19 cellular contexts compared by ENCODE assay signal in the genomic region with DNA sequence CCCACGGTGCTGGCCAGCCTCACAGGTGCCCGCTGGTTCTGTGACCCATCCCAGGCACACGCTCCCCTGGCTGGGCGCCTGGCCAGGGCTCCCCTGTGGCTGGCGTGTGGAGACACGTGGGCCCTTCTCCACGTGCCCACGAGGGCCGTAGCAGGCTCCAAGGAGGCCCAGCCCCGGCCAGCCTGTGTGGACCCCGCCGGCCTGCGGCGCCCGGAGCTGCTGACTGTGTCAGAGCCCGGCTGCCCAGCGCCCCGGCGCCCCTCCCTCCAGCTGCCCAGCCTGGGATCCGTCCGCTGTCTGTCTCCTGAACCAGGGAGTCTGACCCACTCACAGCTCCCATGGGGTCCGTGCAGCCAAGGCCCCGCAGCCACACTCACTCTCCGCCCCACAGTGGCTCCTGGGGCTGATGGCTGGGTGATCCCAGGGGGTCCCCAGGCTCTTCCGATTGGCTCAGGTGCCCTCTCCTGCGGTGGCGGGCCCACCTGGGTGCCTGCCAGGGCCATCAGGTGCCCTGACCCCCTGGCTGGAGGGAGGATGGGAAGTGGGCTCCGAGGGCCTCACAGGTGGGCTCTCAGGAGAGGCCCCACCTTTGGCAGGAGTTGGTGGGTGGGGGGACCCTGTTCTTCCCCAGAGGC. TPM values are rescaled to one million over a fixed set of nuclear protein-coding genes. Genes with fewer than 3 reads are reported as not detected.
DNase-seq lines count a peak whose midpoint lies in the region; ATAC-seq, FAIRE-seq and TF ChIP-seq lines count a peak whose summit lies in the region.
"Had no signal": no experiment of that assay in that cellular context is flagged by ENCODE, and none has a peak within 500 bp of the region (broad histone marks: within the 10 kb centered on the region; RNA-seq: fewer than 3 reads in every experiment).

No MANE protein-coding gene starts in this region.

- WGBS in HepG2 (ENCODE audit: low lambda C conversion rate), result 96% methylated on average over 13 of the region's 28 CpGs
- 54% methylated on average over 2 of the region's 28 CpGs for WGBS in right lobe of liver (ENCODE audit: insufficient coverage, low coverage, low lambda C conversion rate, missing lambda C conversion rate)
- WGBS in mesenchymal stem cell, result 95% methylated on average over 28 of the region's 28 CpGs

- no peaks in the 10 kb centered on the region for H3K27me3 Mint-ChIP-seq in osteocyte (ENCODE audit: unreplicated experiment)

- peak overlapping the region; percentile 30 for H4K91ac ChIP-seq in mesenchymal stem cell (ENCODE audit: low read length)

- no peak overlapping the region for H3K4me3 Mint-ChIP-seq in osteocyte (ENCODE audit: unreplicated experiment)

- H3K23ac ChIP-seq in mesenchymal stem cell (ENCODE audit: low read length in 2 of 2), result no peak overlapping the region

- H2AK5ac ChIP-seq in mesenchymal stem cell (ENCODE audit: low read length, severe bottlenecking), result no peak overlapping the region

- no peak overlapping the region for H3K27ac ChIP-seq in HepG2 (ENCODE audit: extremely low read length, insufficient read depth, low read length)
- no peak overlapping the region for H3K27ac ChIP-seq in right lobe of liver
- H3K27ac ChIP-seq in Panc1 (ENCODE audit: low read length), result peak overlapping the region; percentile 42
- no peak overlapping the region for H3K27ac ChIP-seq in mesenchymal stem cell (ENCODE audit: low read length, poor library complexity, severe bottlenecking)
- H3K27ac ChIP-seq: GM23248 had no signal

- no peak overlapping the region for H2BK15ac ChIP-seq in mesenchymal stem cell (ENCODE audit: low read depth, poor library complexity, severe bottlenecking)

- H2BK120ac ChIP-seq in mesenchymal stem cell (ENCODE audit: low read depth, low read length), result no peak overlapping the region

- TF ChIP-seq POLR2A in HepG2 (IDR thresholded peaks at IDR 0.05; ENCODE audit: insufficient read depth in 1 of 2, low read depth in 2 of 2, low read length in 2 of 2), result no peak
- no peak for TF ChIP-seq POLR2A in right lobe of liver (IDR thresholded peaks at IDR 0.05)

- FAIRE-seq in HepG2 (lab: Jason Lieb, UNC), result no peak

- H3K27me3 ChIP-seq in HepG2 (ENCODE audit: control insufficient read depth in 1 of 2, insufficient read depth in 2 of 2, low read length in 2 of 2), result no peaks in the 10 kb centered on the region
- H3K27me3 ChIP-seq in right lobe of liver, result no peaks in the 10 kb centered on the region
- no peaks in the 10 kb centered on the region for H3K27me3 ChIP-seq in Panc1 (ENCODE audit: control insufficient read depth, insufficient read depth, low read length)
- H3K27me3 ChIP-seq in mesenchymal stem cell (ENCODE audit: control insufficient read depth in 1 of 2, insufficient read depth in 1 of 2, low read length in 2 of 2), result no peaks in the 10 kb centered on the region

- TF ChIP-seq RAD21 in HepG2 (CRISPR knock-in tag; IDR thresholded peaks at IDR 0.05), result no peak

- in situ Hi-C loops in HepG2 (cut with HindIII; ENCODE audit: extremely low pct_ligation_motif_present, low pct_unique_long_range_greater_than_20kb), result no loop called here
- in situ Hi-C loops in Panc1 (cut with HindIII; ENCODE audit: low pct_unique_long_range_greater_than_20kb, low sequenced_read_pairs), result no loop called here

- H3K9ac ChIP-seq in HepG2 (ENCODE audit: insufficient read depth, low read depth, low read length) (no peak overlapping the region), mesenchymal stem cell (ENCODE audit: low read length) (no peak overlapping the region)
- H3K9ac ChIP-seq: GM23248 had no signal

- H3K36me3 ChIP-seq in HepG2 (replicated peaks in 1 of 2; ENCODE audit: control insufficient read depth in 1 of 2, insufficient read depth in 2 of 2, low read length in 2 of 2) (peaks cover 8 to 10% of the 10 kb centered on the region in 2 experiments; a peak in 4 of 5 replicates), right lobe of liver (peaks cover 0 to 5% (median 2%) of the 10 kb centered on the region in 4 donors), Panc1 (ENCODE audit: control insufficient read depth, insufficient read depth, low read length) (no peaks in the 10 kb centered on the region), mesenchymal stem cell (ENCODE audit: control insufficient read depth in 1 of 2, insufficient read depth in 2 of 2, low read depth in 1 of 2, low read length in 2 of 2) (peaks cover 4 to 93% of the 10 kb centered on the region in 2 experiments)

- H2AFZ ChIP-seq in HepG2 (ENCODE audit: low read length) (no peak overlapping the region), mesenchymal stem cell (ENCODE audit: low read depth, low read length) (no peak overlapping the region)
- H2AFZ ChIP-seq: GM23248 had no signal

- TF ChIP-seq CTCF in HepG2 (CRISPR knock-in tag; IDR thresholded peaks at IDR 0.05) (no peak), right lobe of liver (IDR thresholded peaks at IDR 0.05) (no peak), Panc1 (IDR thresholded peaks at IDR 0.05) (no peak), osteocyte (IDR thresholded peaks at IDR 0.05) (no peak)

- POLR2A ChIA-PET in HepG2 (lab: Yijun Ruan, JAX), result interaction anchor here (1.3 kb wide), 1 partner anchor 9 kb away, joined by 4 read pairs; a partner anchor contains a TSS
- POLR2A ChIA-PET in Panc1 (lab: Charles Lee), result no interaction called here

- TF ChIP-seq EP300 in HepG2 (IDR thresholded peaks at IDR 0.05; ENCODE audit: low read depth in 2 of 2, low read length in 2 of 2) (no peak), HepG2 (CRISPR knock-in tag; IDR thresholded peaks at IDR 0.05; ENCODE audit: borderline replicate concordance) (no peak)

- ATAC-seq in HepG2 (no peak), right lobe of liver (no peak), Panc1 (no peak), GM19452 (IDR thresholded peaks at IDR 0.05; ENCODE audit: unreplicated experiment) (no peak)
- ATAC-seq: SK-N-SH treated with all-trans-retinoic acid at 6 μM for 48 hours had no signal

- no peaks in the 10 kb centered on the region for H4K20me1 ChIP-seq in HepG2 (ENCODE audit: insufficient read depth, low read length)

- H3K79me2 ChIP-seq in HepG2 (ENCODE audit: insufficient read depth, low read length), result no peaks in the 10 kb centered on the region

- H2BK12ac ChIP-seq in mesenchymal stem cell (ENCODE audit: low read length in 2 of 2), result no peak overlapping the region

- H3K4me2 ChIP-seq in HepG2 (ENCODE audit: low read depth, low read length) (no peak overlapping the region), mesenchymal stem cell (ENCODE audit: low read length, poor library complexity, severe bottlenecking) (no peak overlapping the region)

- BruUV-seq in HepG2 (replicated peaks; lab: Mats Ljungman, UMichigan) (no TSS peak), Panc1 (replicated peaks; lab: Mats Ljungman, UMichigan) (no TSS peak)

- H3K14ac ChIP-seq in mesenchymal stem cell (ENCODE audit: low read length in 2 of 2), result no peak overlapping the region

- H3K4me1 ChIP-seq in HepG2 (ENCODE audit: insufficient read depth, low read length) (no peaks in the 10 kb centered on the region), right lobe of liver (no peaks in the 10 kb centered on the region), Panc1 (ENCODE audit: control insufficient read depth, insufficient read depth, low read length) (peaks cover 48% of the 10 kb centered on the region), mesenchymal stem cell (ENCODE audit: control insufficient read depth, insufficient read depth, low read depth, low read length) (no peaks in the 10 kb centered on the region)

- DNase-seq in HepG2 (ENCODE audit: low spot score) (no peak), right lobe of liver (no peak), Panc1 (ENCODE audit: low read depth, low spot score) (no peak), mesenchymal stem cell (peak; percentile 12), iPS-NIHi7 (ENCODE audit: extremely low spot score) (no peak), osteocyte (ENCODE audit: extremely low spot score, unreplicated experiment) (no peak)
- DNase-seq: C1 segment of cervical spinal cord, DMS79 treated with DMSO at 0.1 percent for 48 hours, GM23248, HCEC 1CT, NCI-H1105, NCI-H1694, NCI-H510A, NCI-H748 treated with DMSO at 0.1 percent for 48 hours, RPMI8226, SIG-M5 had no signal

- CTCF ChIA-PET in HepG2 (lab: Yijun Ruan, JAX; ENCODE audit: low intra/inter-chr PET ratio, low total read pairs), result no interaction called here
- CTCF ChIA-PET in Panc1 (lab: Charles Lee), result no interaction called here

- no peak overlapping the region for H3K4me3 ChIP-seq in HepG2 (replicated peaks in 1 of 3; ENCODE audit: insufficient read depth in 1 of 3, low read depth in 2 of 3, low read length in 3 of 3)
- H3K4me3 ChIP-seq in right lobe of liver, result no peak overlapping the region
- H3K4me3 ChIP-seq in Panc1 (ENCODE audit: low read depth in 2 of 2, low read length in 2 of 2), result no peak overlapping the region
- no peak overlapping the region for H3K4me3 ChIP-seq in mesenchymal stem cell (ENCODE audit: insufficient read depth in 1 of 2, low read depth in 1 of 2, low read length in 2 of 2)
- H3K4me3 ChIP-seq: GM23248 had no signal

- H4K8ac ChIP-seq in mesenchymal stem cell (ENCODE audit: low read length), result no peak overlapping the region

- no peak overlapping the region for H3K18ac ChIP-seq in mesenchymal stem cell (ENCODE audit: low read depth in 1 of 2, low read length in 2 of 2)

- no peaks in the 10 kb centered on the region for H3K4me1 Mint-ChIP-seq in osteocyte (ENCODE audit: unreplicated experiment)

- H3K9me3 ChIP-seq in HepG2 (ENCODE audit: low read length) (no peaks in the 10 kb centered on the region), right lobe of liver (no peaks in the 10 kb centered on the region), Panc1 (ENCODE audit: control insufficient read depth, insufficient read depth, low read depth, low read length) (no peaks in the 10 kb centered on the region), mesenchymal stem cell (ENCODE audit: control insufficient read depth, low read length) (no peaks in the 10 kb centered on the region)

- no peak overlapping the region for H3K27ac Mint-ChIP-seq in osteocyte (ENCODE audit: unreplicated experiment)

- H3K79me1 ChIP-seq in mesenchymal stem cell (replicated peaks; ENCODE audit: low read length, poor library complexity, severe bottlenecking), result peaks cover 2% of the 10 kb centered on the region

- no peaks in the 10 kb centered on the region for H3K9me3 Mint-ChIP-seq in osteocyte (ENCODE audit: unreplicated experiment)

- H2BK5ac ChIP-seq in mesenchymal stem cell (ENCODE audit: low read depth, low read length, poor library complexity, severe bottlenecking), result no peak overlapping the region

- no peak overlapping the region for H3K4ac ChIP-seq in mesenchymal stem cell (ENCODE audit: low read depth in 1 of 2, low read length in 2 of 2)

- peaks cover 10% of the 10 kb centered on the region for H3K36me3 Mint-ChIP-seq in osteocyte (ENCODE audit: unreplicated experiment)

- intact Hi-C loops in HepG2 (cut with micrococcal nuclease; ENCODE audit: unreplicated experiment), result no loop called here
- intact Hi-C loops in right lobe of liver (cut with DNase I), result no loop called here
- intact Hi-C loops in Panc1 (cut with micrococcal nuclease; ENCODE audit: unreplicated experiment), result no loop called here

RNA-seq across cellular contexts. Expression of a gene that starts 9.6 kb away (rescaled TPM):
- total RNA-seq in HepG2 (2016; rRNA removed; fragmentation: Illumina TruSeq; extraction: Trizol) (3.1 and 9.5 TPM in 2 replicates), right lobe of liver (10 to 100 TPM; 15.1 to 32.8 (median 26.7) TPM), Panc1 (2021; ENCODE audit: unreplicated experiment) (9.2 TPM), osteocyte (0.27 and 0.29 TPM in 2 replicates)
- 4.3 and 4.6 TPM in 2 replicates for total RNA-seq in HepG2 (2016; cell fraction: cytosol; rRNA removed; fragmentation: Illumina TruSeq; extraction: Trizol; ENCODE audit: low read depth)
- total RNA-seq in HepG2 (2016; cell fraction: insoluble cytoplasmic fraction; rRNA removed; fragmentation: Illumina TruSeq; extraction: Trizol), result 3.8 and 10.6 TPM in 2 replicates
- 5.7 and 6.3 TPM in 2 replicates for total RNA-seq in HepG2 (2016; cell fraction: membrane; rRNA removed; fragmentation: Illumina TruSeq; extraction: Trizol)
- 11.4 and 11.7 TPM in 2 replicates for total RNA-seq in HepG2 (2016; cell fraction: nucleus; rRNA removed; fragmentation: Illumina TruSeq; extraction: Trizol)
- polyA plus RNA-seq in HepG2 (2011; rRNA removed), result 20.4 and 33.1 TPM in 2 replicates
- 9.9 and 13.2 TPM in 2 replicates for polyA plus RNA-seq in HepG2 (2011; cell fraction: cytosol; rRNA removed)
- polyA plus RNA-seq in HepG2 (2011; cell fraction: nucleus; rRNA removed), result 144 and 175 TPM in 2 replicates
- polyA plus RNA-seq in HepG2 (2012), result 8.4 and 10.9 TPM in 2 replicates
- 3.6 and 4.0 TPM in 2 replicates for polyA plus RNA-seq in HepG2 (2016; cell fraction: cytosol; fragmentation: Illumina TruSeq; extraction: Trizol; ENCODE audit: low read depth)
- polyA plus RNA-seq in HepG2 (2016; cell fraction: insoluble cytoplasmic fraction; fragmentation: Illumina TruSeq; extraction: Trizol; ENCODE audit: low read depth), result 4.3 and 5.0 TPM in 2 replicates
- polyA plus RNA-seq in HepG2 (2016; cell fraction: membrane; fragmentation: Illumina TruSeq; extraction: Trizol; ENCODE audit: low read depth), result 4.3 and 5.3 TPM in 2 replicates
- polyA plus RNA-seq in HepG2 (2016; cell fraction: nucleus; fragmentation: Illumina TruSeq; extraction: Trizol; ENCODE audit: insufficient read depth, low read depth), result 25.4 and 29.2 TPM in 2 replicates
- 70.5 and 85.2 TPM in 2 replicates for polyA minus RNA-seq in HepG2 (2011; rRNA and poly(A)+ RNA removed; ENCODE audit: low replicate concordance)
- polyA minus RNA-seq in HepG2 (2011; cell fraction: cytosol; rRNA and poly(A)+ RNA removed), result 6.3 and 12.4 TPM in 2 replicates
- polyA minus RNA-seq in HepG2 (2011; cell fraction: nucleus; rRNA and poly(A)+ RNA removed), result 27.6 and 31.7 TPM in 2 replicates
- 13.7 TPM for polyA plus RNA-seq in Panc1 (2012; ENCODE audit: insufficient read length)
- 0.39 TPM for polyA plus RNA-seq in mesenchymal stem cell (2013, experiment 1 of 2)
- 0.45 TPM for polyA plus RNA-seq in mesenchymal stem cell (2013, experiment 2 of 2)
- total RNA-seq: A673, GM23248 had no signal
- polyA plus RNA-seq: GM23248 had no signal

RNA-seq across cellular contexts. Expression of a gene that starts 15.9 kb away (rescaled TPM):
- 9.2 and 10.4 TPM in 2 replicates for total RNA-seq in HepG2 (2016; rRNA removed; fragmentation: Illumina TruSeq; extraction: Trizol)
- 1.4 and 1.5 TPM in 2 replicates for total RNA-seq in HepG2 (2016; cell fraction: cytosol; rRNA removed; fragmentation: Illumina TruSeq; extraction: Trizol; ENCODE audit: low read depth)
- 8.1 and 11.1 TPM in 2 replicates for total RNA-seq in HepG2 (2016; cell fraction: insoluble cytoplasmic fraction; rRNA removed; fragmentation: Illumina TruSeq; extraction: Trizol)
- 4.0 and 4.6 TPM in 2 replicates for total RNA-seq in HepG2 (2016; cell fraction: membrane; rRNA removed; fragmentation: Illumina TruSeq; extraction: Trizol)
- 6.5 TPM in 2 replicates for total RNA-seq in HepG2 (2016; cell fraction: nucleus; rRNA removed; fragmentation: Illumina TruSeq; extraction: Trizol)
- polyA plus RNA-seq in HepG2 (2011; rRNA removed), result 7.3 and 13.8 TPM in 2 replicates
- 6.2 and 7.3 TPM in 2 replicates for polyA plus RNA-seq in HepG2 (2011; cell fraction: cytosol; rRNA removed)
- polyA plus RNA-seq in HepG2 (2011; cell fraction: nucleus; rRNA removed), result 63.2 and 72.7 TPM in 2 replicates
- 15.2 and 31.6 TPM in 2 replicates for polyA plus RNA-seq in HepG2 (2012)
- 0.54 and 0.61 TPM in 2 replicates for polyA plus RNA-seq in HepG2 (2016; cell fraction: cytosol; fragmentation: Illumina TruSeq; extraction: Trizol; ENCODE audit: low read depth)
- polyA plus RNA-seq in HepG2 (2016; cell fraction: insoluble cytoplasmic fraction; fragmentation: Illumina TruSeq; extraction: Trizol; ENCODE audit: low read depth), result 6.5 and 8.2 TPM in 2 replicates
- polyA plus RNA-seq in HepG2 (2016; cell fraction: membrane; fragmentation: Illumina TruSeq; extraction: Trizol; ENCODE audit: low read depth), result 1.9 TPM in 2 replicates
- polyA plus RNA-seq in HepG2 (2016; cell fraction: nucleus; fragmentation: Illumina TruSeq; extraction: Trizol; ENCODE audit: insufficient read depth, low read depth), result 19.6 and 20.9 TPM in 2 replicates
- 11.1 and 17.4 TPM in 2 replicates for polyA minus RNA-seq in HepG2 (2011; rRNA and poly(A)+ RNA removed; ENCODE audit: low replicate concordance)
- polyA minus RNA-seq in HepG2 (2011; cell fraction: cytosol; rRNA and poly(A)+ RNA removed), result 12.7 and 12.8 TPM in 2 replicates
- 10.8 and 12.7 TPM in 2 replicates for polyA minus RNA-seq in HepG2 (2011; cell fraction: nucleus; rRNA and poly(A)+ RNA removed)
- total RNA-seq in right lobe of liver, result 10 to 100 TPM in 4 of 6 experiments, 1 to 10 TPM in 2; 6.9 to 29.7 (median 13.1) TPM
- total RNA-seq in Panc1 (2021; ENCODE audit: unreplicated experiment), result 125 TPM
- 120 TPM for polyA plus RNA-seq in Panc1 (2012; ENCODE audit: insufficient read length)
- 12.8 TPM for polyA plus RNA-seq in mesenchymal stem cell (2013, experiment 1 of 2)
- 12.8 TPM for polyA plus RNA-seq in mesenchymal stem cell (2013, experiment 2 of 2)
- total RNA-seq in osteocyte, result 19.9 and 23.0 TPM in 2 replicates

RNA-seq across cellular contexts. Expression of a gene that starts 23.4 kb away (rescaled TPM):
- total RNA-seq in HepG2 (2016; rRNA removed; fragmentation: Illumina TruSeq; extraction: Trizol) (46.7 and 48.4 TPM in 2 replicates), right lobe of liver (10 to 100 TPM in 2 of 6 experiments, 1 to 10 TPM in 4; 7.6 to 28.1 (median 9.2) TPM), Panc1 (2021; ENCODE audit: unreplicated experiment) (59.4 TPM), osteocyte (25.6 and 28.9 TPM in 2 replicates)
- total RNA-seq in HepG2 (2016; cell fraction: cytosol; rRNA removed; fragmentation: Illumina TruSeq; extraction: Trizol; ENCODE audit: low read depth), result 83.1 and 98.2 TPM in 2 replicates
- 50.6 and 51.2 TPM in 2 replicates for total RNA-seq in HepG2 (2016; cell fraction: insoluble cytoplasmic fraction; rRNA removed; fragmentation: Illumina TruSeq; extraction: Trizol)
- 102 and 118 TPM in 2 replicates for total RNA-seq in HepG2 (2016; cell fraction: membrane; rRNA removed; fragmentation: Illumina TruSeq; extraction: Trizol)
- 24.1 and 28.4 TPM in 2 replicates for total RNA-seq in HepG2 (2016; cell fraction: nucleus; rRNA removed; fragmentation: Illumina TruSeq; extraction: Trizol)
- polyA plus RNA-seq in HepG2 (2011; rRNA removed), result 29.3 and 29.6 TPM in 2 replicates
- 36.1 and 44.9 TPM in 2 replicates for polyA plus RNA-seq in HepG2 (2011; cell fraction: cytosol; rRNA removed)
- 29.2 and 39.8 TPM in 2 replicates for polyA plus RNA-seq in HepG2 (2011; cell fraction: nucleus; rRNA removed)
- 15.8 and 28.3 TPM in 2 replicates for polyA plus RNA-seq in HepG2 (2012)
- polyA plus RNA-seq in HepG2 (2016; cell fraction: cytosol; fragmentation: Illumina TruSeq; extraction: Trizol; ENCODE audit: low read depth), result 72.7 and 106 TPM in 2 replicates
- polyA plus RNA-seq in HepG2 (2016; cell fraction: insoluble cytoplasmic fraction; fragmentation: Illumina TruSeq; extraction: Trizol; ENCODE audit: low read depth), result 49.5 and 55.3 TPM in 2 replicates
- polyA plus RNA-seq in HepG2 (2016; cell fraction: membrane; fragmentation: Illumina TruSeq; extraction: Trizol; ENCODE audit: low read depth), result 82.6 and 104 TPM in 2 replicates
- polyA plus RNA-seq in HepG2 (2016; cell fraction: nucleus; fragmentation: Illumina TruSeq; extraction: Trizol; ENCODE audit: insufficient read depth, low read depth), result 48.5 and 51.1 TPM in 2 replicates
- 17.7 and 43.7 TPM in 2 replicates for polyA minus RNA-seq in HepG2 (2011; rRNA and poly(A)+ RNA removed; ENCODE audit: low replicate concordance)
- polyA minus RNA-seq in HepG2 (2011; cell fraction: cytosol; rRNA and poly(A)+ RNA removed), result 8.9 and 9.7 TPM in 2 replicates
- polyA minus RNA-seq in HepG2 (2011; cell fraction: nucleus; rRNA and poly(A)+ RNA removed), result 4.7 and 6.2 TPM in 2 replicates
- 81.5 TPM for polyA plus RNA-seq in Panc1 (2012; ENCODE audit: insufficient read length)
- polyA plus RNA-seq in mesenchymal stem cell (2013, experiment 1 of 2), result 7.3 TPM
- 8.7 TPM for polyA plus RNA-seq in mesenchymal stem cell (2013, experiment 2 of 2)

RNA-seq across cellular contexts. Expression of a gene that starts 42.2 kb away (rescaled TPM):
- 17.3 and 29.0 TPM in 2 replicates for total RNA-seq in HepG2 (2016; rRNA removed; fragmentation: Illumina TruSeq; extraction: Trizol)
- total RNA-seq in HepG2 (2016; cell fraction: cytosol; rRNA removed; fragmentation: Illumina TruSeq; extraction: Trizol; ENCODE audit: low read depth), result 5.1 and 5.5 TPM in 2 replicates
- total RNA-seq in HepG2 (2016; cell fraction: insoluble cytoplasmic fraction; rRNA removed; fragmentation: Illumina TruSeq; extraction: Trizol), result 10.4 and 29.7 TPM in 2 replicates
- 7.6 and 9.1 TPM in 2 replicates for total RNA-seq in HepG2 (2016; cell fraction: membrane; rRNA removed; fragmentation: Illumina TruSeq; extraction: Trizol)
- 41.5 and 48.7 TPM in 2 replicates for total RNA-seq in HepG2 (2016; cell fraction: nucleus; rRNA removed; fragmentation: Illumina TruSeq; extraction: Trizol)
- 13.7 and 18.2 TPM in 2 replicates for polyA plus RNA-seq in HepG2 (2011; rRNA removed)
- 13.7 and 18.1 TPM in 2 replicates for polyA plus RNA-seq in HepG2 (2011; cell fraction: cytosol; rRNA removed)
- polyA plus RNA-seq in HepG2 (2011; cell fraction: nucleus; rRNA removed), result 167 and 254 TPM in 2 replicates
- 20.5 and 22.5 TPM in 2 replicates for polyA plus RNA-seq in HepG2 (2012)
- polyA plus RNA-seq in HepG2 (2016; cell fraction: cytosol; fragmentation: Illumina TruSeq; extraction: Trizol; ENCODE audit: low read depth), result 3.9 and 4.3 TPM in 2 replicates
- polyA plus RNA-seq in HepG2 (2016; cell fraction: insoluble cytoplasmic fraction; fragmentation: Illumina TruSeq; extraction: Trizol; ENCODE audit: low read depth), result 11.9 and 26.2 TPM in 2 replicates
- polyA plus RNA-seq in HepG2 (2016; cell fraction: membrane; fragmentation: Illumina TruSeq; extraction: Trizol; ENCODE audit: low read depth), result 6.0 and 6.1 TPM in 2 replicates
- polyA plus RNA-seq in HepG2 (2016; cell fraction: nucleus; fragmentation: Illumina TruSeq; extraction: Trizol; ENCODE audit: insufficient read depth, low read depth), result 118 and 123 TPM in 2 replicates
- polyA minus RNA-seq in HepG2 (2011; rRNA and poly(A)+ RNA removed; ENCODE audit: low replicate concordance), result 33.5 and 55.8 TPM in 2 replicates
- polyA minus RNA-seq in HepG2 (2011; cell fraction: cytosol; rRNA and poly(A)+ RNA removed), result 18.4 and 23.7 TPM in 2 replicates
- polyA minus RNA-seq in HepG2 (2011; cell fraction: nucleus; rRNA and poly(A)+ RNA removed), result 25.5 and 29.1 TPM in 2 replicates
- 10 to 100 TPM; 30.1 to 49.6 (median 41.2) TPM for total RNA-seq in right lobe of liver
- 173 TPM for total RNA-seq in Panc1 (2021; ENCODE audit: unreplicated experiment)
- polyA plus RNA-seq in Panc1 (2012; ENCODE audit: insufficient read length), result 196 TPM
- polyA plus RNA-seq in mesenchymal stem cell (2013, experiment 1 of 2), result 23.4 TPM
- polyA plus RNA-seq in mesenchymal stem cell (2013, experiment 2 of 2), result 22.7 TPM
- 111 and 121 TPM in 2 replicates for total RNA-seq in osteocyte
